Comparison of ENCODE assay signal across 1 cellular context in the genomic region with DNA sequence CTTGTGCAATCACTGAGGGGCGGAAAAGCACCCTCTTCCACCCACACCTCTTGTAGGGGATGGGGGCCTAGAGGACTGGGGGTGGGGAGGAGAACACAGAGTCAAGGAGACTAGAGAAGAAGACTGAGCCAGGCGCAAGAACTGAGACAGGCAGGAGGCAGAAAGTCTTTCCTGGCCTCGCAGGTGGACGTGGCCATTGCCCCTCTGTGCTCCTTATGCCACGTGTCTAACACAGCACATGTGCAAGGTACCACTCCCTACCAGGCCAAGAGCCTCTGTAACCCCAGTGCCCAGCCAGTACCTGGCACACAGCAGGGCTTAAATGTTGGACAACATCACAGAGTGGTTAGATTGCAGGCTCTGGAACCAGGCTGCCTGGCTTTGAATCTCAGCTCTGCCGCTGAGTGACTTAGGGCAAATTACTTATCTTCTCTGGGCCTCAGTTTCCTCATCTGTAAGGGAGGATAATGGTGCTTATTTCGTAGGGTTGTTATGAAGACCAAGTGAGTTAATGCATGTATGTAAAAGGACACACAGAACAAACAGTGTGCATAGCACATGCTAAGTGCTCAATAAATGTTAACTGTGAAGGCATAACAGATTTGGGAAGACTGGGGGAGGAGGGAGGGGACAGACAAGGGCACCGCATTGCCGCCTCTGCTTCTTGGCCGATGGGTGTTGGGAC.
TF ChIP-seq lines count a peak whose summit lies in the region.

No MANE protein-coding gene starts in this region.

TF ChIP-seq in WTC11, 78 proteins besides CTCF, POLR2A, EP300 and RAD21:
- TF ChIP-seq, protein P1, sequence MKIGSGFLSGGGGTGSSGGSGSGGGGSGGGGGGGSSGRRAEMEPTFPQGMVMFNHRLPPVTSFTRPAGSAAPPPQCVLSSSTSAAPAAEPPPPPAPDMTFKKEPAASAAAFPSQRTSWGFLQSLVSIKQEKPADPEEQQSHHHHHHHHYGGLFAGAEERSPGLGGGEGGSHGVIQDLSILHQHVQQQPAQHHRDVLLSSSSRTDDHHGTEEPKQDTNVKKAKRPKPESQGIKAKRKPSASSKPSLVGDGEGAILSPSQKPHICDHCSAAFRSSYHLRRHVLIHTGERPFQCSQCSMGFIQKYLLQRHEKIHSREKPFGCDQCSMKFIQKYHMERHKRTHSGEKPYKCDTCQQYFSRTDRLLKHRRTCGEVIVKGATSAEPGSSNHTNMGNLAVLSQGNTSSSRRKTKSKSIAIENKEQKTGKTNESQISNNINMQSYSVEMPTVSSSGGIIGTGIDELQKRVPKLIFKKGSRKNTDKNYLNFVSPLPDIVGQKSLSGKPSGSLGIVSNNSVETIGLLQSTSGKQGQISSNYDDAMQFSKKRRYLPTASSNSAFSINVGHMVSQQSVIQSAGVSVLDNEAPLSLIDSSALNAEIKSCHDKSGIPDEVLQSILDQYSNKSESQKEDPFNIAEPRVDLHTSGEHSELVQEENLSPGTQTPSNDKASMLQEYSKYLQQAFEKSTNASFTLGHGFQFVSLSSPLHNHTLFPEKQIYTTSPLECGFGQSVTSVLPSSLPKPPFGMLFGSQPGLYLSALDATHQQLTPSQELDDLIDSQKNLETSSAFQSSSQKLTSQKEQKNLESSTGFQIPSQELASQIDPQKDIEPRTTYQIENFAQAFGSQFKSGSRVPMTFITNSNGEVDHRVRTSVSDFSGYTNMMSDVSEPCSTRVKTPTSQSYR (CRISPR knock-in tag; IDR thresholded peaks at IDR 0.05) = no peak
- no peak for TF ChIP-seq ZNF138 (CRISPR knock-in tag; conservative IDR thresholded peaks at IDR 0.05)
- TF ChIP-seq, protein P2, sequence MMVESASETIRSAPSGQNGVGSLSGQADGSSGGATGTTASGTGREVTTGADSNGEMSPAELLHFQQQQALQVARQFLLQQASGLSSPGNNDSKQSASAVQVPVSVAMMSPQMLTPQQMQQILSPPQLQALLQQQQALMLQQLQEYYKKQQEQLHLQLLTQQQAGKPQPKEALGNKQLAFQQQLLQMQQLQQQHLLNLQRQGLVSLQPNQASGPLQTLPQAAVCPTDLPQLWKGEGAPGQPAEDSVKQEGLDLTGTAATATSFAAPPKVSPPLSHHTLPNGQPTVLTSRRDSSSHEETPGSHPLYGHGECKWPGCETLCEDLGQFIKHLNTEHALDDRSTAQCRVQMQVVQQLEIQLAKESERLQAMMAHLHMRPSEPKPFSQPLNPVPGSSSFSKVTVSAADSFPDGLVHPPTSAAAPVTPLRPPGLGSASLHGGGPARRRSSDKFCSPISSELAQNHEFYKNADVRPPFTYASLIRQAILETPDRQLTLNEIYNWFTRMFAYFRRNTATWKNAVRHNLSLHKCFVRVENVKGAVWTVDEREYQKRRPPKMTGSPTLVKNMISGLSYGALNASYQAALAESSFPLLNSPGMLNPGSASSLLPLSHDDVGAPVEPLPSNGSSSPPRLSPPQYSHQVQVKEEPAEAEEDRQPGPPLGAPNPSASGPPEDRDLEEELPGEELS (CRISPR knock-in tag; IDR thresholded peaks at IDR 0.05) = no peak
- TF ChIP-seq, protein P3, sequence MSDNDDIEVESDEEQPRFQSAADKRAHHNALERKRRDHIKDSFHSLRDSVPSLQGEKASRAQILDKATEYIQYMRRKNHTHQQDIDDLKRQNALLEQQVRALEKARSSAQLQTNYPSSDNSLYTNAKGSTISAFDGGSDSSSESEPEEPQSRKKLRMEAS (CRISPR knock-in tag; IDR thresholded peaks at IDR 0.05) = no peak
- TF ChIP-seq, protein P4, sequence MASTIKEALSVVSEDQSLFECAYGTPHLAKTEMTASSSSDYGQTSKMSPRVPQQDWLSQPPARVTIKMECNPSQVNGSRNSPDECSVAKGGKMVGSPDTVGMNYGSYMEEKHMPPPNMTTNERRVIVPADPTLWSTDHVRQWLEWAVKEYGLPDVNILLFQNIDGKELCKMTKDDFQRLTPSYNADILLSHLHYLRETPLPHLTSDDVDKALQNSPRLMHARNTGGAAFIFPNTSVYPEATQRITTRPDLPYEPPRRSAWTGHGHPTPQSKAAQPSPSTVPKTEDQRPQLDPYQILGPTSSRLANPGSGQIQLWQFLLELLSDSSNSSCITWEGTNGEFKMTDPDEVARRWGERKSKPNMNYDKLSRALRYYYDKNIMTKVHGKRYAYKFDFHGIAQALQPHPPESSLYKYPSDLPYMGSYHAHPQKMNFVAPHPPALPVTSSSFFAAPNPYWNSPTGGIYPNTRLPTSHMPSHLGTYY (CRISPR knock-in tag; IDR thresholded peaks at IDR 0.05) = no peak
- TF ChIP-seq, protein P5, sequence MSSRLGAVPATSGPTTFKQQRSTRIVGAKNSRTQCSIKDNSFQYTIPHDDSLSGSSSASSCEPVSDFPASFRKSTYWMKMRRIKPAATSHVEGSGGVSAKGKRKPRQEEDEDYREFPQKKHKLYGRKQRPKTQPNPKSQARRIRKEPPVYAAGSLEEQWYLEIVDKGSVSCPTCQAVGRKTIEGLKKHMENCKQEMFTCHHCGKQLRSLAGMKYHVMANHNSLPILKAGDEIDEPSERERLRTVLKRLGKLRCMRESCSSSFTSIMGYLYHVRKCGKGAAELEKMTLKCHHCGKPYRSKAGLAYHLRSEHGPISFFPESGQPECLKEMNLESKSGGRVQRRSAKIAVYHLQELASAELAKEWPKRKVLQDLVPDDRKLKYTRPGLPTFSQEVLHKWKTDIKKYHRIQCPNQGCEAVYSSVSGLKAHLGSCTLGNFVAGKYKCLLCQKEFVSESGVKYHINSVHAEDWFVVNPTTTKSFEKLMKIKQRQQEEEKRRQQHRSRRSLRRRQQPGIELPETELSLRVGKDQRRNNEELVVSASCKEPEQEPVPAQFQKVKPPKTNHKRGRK (CRISPR knock-in tag; IDR thresholded peaks at IDR 0.05; ENCODE audit: borderline replicate concordance) = no peak
- TF ChIP-seq, protein P6, sequence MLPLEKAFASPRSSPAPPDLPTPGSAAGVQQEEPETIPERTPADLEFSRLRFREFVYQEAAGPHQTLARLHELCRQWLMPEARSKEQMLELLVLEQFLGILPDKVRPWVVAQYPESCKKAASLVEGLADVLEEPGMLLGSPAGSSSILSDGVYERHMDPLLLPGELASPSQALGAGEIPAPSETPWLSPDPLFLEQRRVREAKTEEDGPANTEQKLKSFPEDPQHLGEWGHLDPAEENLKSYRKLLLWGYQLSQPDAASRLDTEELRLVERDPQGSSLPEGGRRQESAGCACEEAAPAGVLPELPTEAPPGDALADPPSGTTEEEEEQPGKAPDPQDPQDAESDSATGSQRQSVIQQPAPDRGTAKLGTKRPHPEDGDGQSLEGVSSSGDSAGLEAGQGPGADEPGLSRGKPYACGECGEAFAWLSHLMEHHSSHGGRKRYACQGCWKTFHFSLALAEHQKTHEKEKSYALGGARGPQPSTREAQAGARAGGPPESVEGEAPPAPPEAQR (CRISPR knock-in tag; IDR thresholded peaks at IDR 0.05) = no peak
- TF ChIP-seq ZNF671 (CRISPR knock-in tag; IDR thresholded peaks at IDR 0.05) = no peak
- TF ChIP-seq, protein P7, sequence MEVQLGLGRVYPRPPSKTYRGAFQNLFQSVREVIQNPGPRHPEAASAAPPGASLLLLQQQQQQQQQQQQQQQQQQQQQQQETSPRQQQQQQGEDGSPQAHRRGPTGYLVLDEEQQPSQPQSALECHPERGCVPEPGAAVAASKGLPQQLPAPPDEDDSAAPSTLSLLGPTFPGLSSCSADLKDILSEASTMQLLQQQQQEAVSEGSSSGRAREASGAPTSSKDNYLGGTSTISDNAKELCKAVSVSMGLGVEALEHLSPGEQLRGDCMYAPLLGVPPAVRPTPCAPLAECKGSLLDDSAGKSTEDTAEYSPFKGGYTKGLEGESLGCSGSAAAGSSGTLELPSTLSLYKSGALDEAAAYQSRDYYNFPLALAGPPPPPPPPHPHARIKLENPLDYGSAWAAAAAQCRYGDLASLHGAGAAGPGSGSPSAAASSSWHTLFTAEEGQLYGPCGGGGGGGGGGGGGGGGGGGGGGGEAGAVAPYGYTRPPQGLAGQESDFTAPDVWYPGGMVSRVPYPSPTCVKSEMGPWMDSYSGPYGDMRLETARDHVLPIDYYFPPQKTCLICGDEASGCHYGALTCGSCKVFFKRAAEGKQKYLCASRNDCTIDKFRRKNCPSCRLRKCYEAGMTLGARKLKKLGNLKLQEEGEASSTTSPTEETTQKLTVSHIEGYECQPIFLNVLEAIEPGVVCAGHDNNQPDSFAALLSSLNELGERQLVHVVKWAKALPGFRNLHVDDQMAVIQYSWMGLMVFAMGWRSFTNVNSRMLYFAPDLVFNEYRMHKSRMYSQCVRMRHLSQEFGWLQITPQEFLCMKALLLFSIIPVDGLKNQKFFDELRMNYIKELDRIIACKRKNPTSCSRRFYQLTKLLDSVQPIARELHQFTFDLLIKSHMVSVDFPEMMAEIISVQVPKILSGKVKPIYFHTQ (CRISPR knock-in tag; IDR thresholded peaks at IDR 0.05) = no peak
- no peak for TF ChIP-seq ZNF219 (CRISPR knock-in tag; IDR thresholded peaks at IDR 0.05; ENCODE audit: borderline replicate concordance)
- TF ChIP-seq SMAD4 (CRISPR knock-in tag; IDR thresholded peaks at IDR 0.05) = no peak
- TF ChIP-seq RORB (CRISPR knock-in tag; IDR thresholded peaks at IDR 0.05) = no peak
- TF ChIP-seq, protein P8, sequence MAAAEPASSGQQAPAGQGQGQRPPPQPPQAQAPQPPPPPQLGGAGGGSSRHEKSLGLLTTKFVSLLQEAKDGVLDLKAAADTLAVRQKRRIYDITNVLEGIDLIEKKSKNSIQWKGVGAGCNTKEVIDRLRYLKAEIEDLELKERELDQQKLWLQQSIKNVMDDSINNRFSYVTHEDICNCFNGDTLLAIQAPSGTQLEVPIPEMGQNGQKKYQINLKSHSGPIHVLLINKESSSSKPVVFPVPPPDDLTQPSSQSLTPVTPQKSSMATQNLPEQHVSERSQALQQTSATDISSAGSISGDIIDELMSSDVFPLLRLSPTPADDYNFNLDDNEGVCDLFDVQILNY (CRISPR knock-in tag; IDR thresholded peaks at IDR 0.05) = no peak
- TF ChIP-seq, protein P9, sequence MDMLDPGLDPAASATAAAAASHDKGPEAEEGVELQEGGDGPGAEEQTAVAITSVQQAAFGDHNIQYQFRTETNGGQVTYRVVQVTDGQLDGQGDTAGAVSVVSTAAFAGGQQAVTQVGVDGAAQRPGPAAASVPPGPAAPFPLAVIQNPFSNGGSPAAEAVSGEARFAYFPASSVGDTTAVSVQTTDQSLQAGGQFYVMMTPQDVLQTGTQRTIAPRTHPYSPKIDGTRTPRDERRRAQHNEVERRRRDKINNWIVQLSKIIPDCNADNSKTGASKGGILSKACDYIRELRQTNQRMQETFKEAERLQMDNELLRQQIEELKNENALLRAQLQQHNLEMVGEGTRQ (CRISPR knock-in tag; IDR thresholded peaks at IDR 0.05) = no peak
- TF ChIP-seq IRF2 (CRISPR knock-in tag; IDR thresholded peaks at IDR 0.05; ENCODE audit: borderline replicate concordance, low read depth) = no peak
- TF ChIP-seq, protein P10, sequence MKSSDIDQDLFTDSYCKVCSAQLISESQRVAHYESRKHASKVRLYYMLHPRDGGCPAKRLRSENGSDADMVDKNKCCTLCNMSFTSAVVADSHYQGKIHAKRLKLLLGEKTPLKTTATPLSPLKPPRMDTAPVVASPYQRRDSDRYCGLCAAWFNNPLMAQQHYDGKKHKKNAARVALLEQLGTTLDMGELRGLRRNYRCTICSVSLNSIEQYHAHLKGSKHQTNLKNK (CRISPR knock-in tag; IDR thresholded peaks at IDR 0.05) = no peak
- TF ChIP-seq ESRRA (CRISPR knock-in tag; IDR thresholded peaks at IDR 0.05; ENCODE audit: borderline replicate concordance) = no peak
- TF ChIP-seq TCF7 (CRISPR knock-in tag; IDR thresholded peaks at IDR 0.05; ENCODE audit: low read depth) = no peak
- TF ChIP-seq MYBL2 (CRISPR knock-in tag; IDR thresholded peaks at IDR 0.05) = no peak
- no peak for TF ChIP-seq CREM (CRISPR knock-in tag; IDR thresholded peaks at IDR 0.05)
